Comparison of ENCODE assay signal across 1 cellular context in the genomic region with DNA sequence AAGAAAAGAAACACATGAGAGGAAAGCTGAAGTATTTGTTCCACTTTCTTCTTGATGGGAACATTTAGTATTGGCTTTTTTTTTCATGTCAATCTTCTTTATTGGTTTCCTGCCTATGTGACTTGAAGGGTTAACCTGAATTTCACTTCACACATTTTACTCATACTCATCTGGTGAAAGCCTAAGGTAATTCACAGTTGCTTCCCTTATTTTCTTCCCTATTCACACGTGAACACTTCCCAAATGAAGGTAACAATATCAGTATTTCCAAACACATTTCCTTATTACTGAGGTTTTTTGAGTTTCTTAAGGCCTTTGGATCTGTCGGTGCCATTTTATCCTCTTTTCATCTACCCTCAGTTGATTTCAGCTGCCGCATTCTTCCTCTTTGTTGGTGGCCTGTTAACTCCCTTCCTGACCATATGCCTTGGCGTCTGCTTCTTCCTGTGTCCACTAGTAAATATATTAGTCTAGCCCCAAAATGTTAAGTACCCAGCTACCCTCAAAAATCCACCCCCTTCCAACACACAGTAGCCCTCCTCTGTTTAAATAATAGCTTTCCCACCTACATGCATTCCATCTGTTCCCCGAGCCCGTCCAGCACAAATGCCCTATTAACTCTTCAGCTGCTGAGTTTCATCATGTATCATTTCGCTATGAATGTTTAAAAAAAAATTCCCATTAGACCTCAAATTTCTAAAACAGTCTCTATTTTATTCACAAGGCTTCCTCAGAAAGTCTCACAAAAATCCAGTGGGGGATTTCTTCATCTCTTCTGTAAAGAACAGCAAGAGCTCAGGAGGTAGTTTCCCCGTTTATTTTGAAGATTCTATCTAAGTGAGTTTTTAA.
TF ChIP-seq lines count a peak whose summit lies in the region.

No MANE protein-coding gene starts in this region.

TF ChIP-seq in WTC11, 78 proteins besides CTCF, POLR2A, EP300 and RAD21 (continued from another document):
- TF ChIP-seq, protein P1, sequence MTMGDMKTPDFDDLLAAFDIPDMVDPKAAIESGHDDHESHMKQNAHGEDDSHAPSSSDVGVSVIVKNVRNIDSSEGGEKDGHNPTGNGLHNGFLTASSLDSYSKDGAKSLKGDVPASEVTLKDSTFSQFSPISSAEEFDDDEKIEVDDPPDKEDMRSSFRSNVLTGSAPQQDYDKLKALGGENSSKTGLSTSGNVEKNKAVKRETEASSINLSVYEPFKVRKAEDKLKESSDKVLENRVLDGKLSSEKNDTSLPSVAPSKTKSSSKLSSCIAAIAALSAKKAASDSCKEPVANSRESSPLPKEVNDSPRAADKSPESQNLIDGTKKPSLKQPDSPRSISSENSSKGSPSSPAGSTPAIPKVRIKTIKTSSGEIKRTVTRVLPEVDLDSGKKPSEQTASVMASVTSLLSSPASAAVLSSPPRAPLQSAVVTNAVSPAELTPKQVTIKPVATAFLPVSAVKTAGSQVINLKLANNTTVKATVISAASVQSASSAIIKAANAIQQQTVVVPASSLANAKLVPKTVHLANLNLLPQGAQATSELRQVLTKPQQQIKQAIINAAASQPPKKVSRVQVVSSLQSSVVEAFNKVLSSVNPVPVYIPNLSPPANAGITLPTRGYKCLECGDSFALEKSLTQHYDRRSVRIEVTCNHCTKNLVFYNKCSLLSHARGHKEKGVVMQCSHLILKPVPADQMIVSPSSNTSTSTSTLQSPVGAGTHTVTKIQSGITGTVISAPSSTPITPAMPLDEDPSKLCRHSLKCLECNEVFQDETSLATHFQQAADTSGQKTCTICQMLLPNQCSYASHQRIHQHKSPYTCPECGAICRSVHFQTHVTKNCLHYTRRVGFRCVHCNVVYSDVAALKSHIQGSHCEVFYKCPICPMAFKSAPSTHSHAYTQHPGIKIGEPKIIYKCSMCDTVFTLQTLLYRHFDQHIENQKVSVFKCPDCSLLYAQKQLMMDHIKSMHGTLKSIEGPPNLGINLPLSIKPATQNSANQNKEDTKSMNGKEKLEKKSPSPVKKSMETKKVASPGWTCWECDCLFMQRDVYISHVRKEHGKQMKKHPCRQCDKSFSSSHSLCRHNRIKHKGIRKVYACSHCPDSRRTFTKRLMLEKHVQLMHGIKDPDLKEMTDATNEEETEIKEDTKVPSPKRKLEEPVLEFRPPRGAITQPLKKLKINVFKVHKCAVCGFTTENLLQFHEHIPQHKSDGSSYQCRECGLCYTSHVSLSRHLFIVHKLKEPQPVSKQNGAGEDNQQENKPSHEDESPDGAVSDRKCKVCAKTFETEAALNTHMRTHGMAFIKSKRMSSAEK (CRISPR knock-in tag; IDR thresholded peaks at IDR 0.05; ENCODE audit: borderline replicate concordance), result no peak
- TF ChIP-seq FOXJ3 (CRISPR knock-in tag; IDR thresholded peaks at IDR 0.05; ENCODE audit: borderline replicate concordance) (no peak), NFE2L1 (CRISPR knock-in tag; IDR thresholded peaks at IDR 0.05) (no peak), ZNF219 (CRISPR knock-in tag; IDR thresholded peaks at IDR 0.05; ENCODE audit: borderline replicate concordance) (no peak), ELF4 (CRISPR knock-in tag; IDR thresholded peaks at IDR 0.05; ENCODE audit: low read depth) (no peak)
- TF ChIP-seq, protein P2, sequence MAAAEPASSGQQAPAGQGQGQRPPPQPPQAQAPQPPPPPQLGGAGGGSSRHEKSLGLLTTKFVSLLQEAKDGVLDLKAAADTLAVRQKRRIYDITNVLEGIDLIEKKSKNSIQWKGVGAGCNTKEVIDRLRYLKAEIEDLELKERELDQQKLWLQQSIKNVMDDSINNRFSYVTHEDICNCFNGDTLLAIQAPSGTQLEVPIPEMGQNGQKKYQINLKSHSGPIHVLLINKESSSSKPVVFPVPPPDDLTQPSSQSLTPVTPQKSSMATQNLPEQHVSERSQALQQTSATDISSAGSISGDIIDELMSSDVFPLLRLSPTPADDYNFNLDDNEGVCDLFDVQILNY (CRISPR knock-in tag; IDR thresholded peaks at IDR 0.05), result no peak
